In genomic region chr12:121580959-121581680, GRCh38 we compare ENCODE assay signal across 8 cellular contexts. TPM values are rescaled to one million over a fixed set of nuclear protein-coding genes. Genes with fewer than 3 reads are reported as not detected.
DNase-seq lines count a peak whose midpoint lies in the region; ATAC-seq and TF ChIP-seq lines count a peak whose summit lies in the region.

KDM2B (minus strand) TSS chr12:121581023; CDS start chr12:121580911, 112 bp downstream.

- no peaks in the 10 kb centered on the region for H3K9me3 Mint-ChIP-seq in CD8-positive, alpha-beta T cell
- H3K9me3 Mint-ChIP-seq in activated CD4-positive, alpha-beta memory T cell treated with anti-CD3 and anti-CD28 coated beads for 36 hours = no peaks in the 10 kb centered on the region

- no peak for TF ChIP-seq POLR2A in tibial nerve (IDR thresholded peaks at IDR 0.05)

- peak in 1 of 2 donors; percentile 21 for TF ChIP-seq EP300 in tibial nerve (IDR thresholded peaks at IDR 0.05)

- H3K4me1 ChIP-seq in CD8-positive, alpha-beta T cell (ENCODE audit: insufficient read depth, low read length) = peaks cover 42% of the 10 kb centered on the region
- H3K4me1 ChIP-seq in esophagus (ENCODE audit: control insufficient read depth in 2 of 2, insufficient read depth in 2 of 2, low read length in 1 of 2) (peaks cover 3 to 5% of the 10 kb centered on the region in 2 donors), mucosa of descending colon (ENCODE audit: low read depth) (peaks cover 8% of the 10 kb centered on the region), tibial nerve (peaks cover 0 to 59% (median 37%) of the 10 kb centered on the region in 4 donors)

- POLR2A ChIA-PET in CD8-positive, alpha-beta T cell (lab: Charles Lee) = interaction anchor here (0.6 to 5.2 kb wide), 11 partner anchors 9 to 225 kb away, joined by 3 to 68 read pairs (median 5); partner anchors contain the start of genes MORN3 and ORAI1
- POLR2A ChIA-PET in activated CD4-positive, alpha-beta memory T cell treated with anti-CD3 and anti-CD28 coated beads for 36 hours (lab: Charles Lee) = interaction anchor here (0.6 to 3.3 kb wide), 6 partner anchors 9 to 135 kb away, joined by 3 to 22 read pairs (median 5); partner anchors contain the start of gene ORAI1

- peaks cover 54% of the 10 kb centered on the region for H3K4me1 Mint-ChIP-seq in CD8-positive, alpha-beta T cell (ENCODE audit: low read depth)
- peaks cover 37% of the 10 kb centered on the region for H3K4me1 Mint-ChIP-seq in activated CD4-positive, alpha-beta memory T cell treated with anti-CD3 and anti-CD28 coated beads for 36 hours (ENCODE audit: low read depth)

- no peaks in the 10 kb centered on the region for H3K9me3 ChIP-seq in CD8-positive, alpha-beta T cell (ENCODE audit: low read length)
- H3K9me3 ChIP-seq in esophagus (ENCODE audit: control insufficient read depth in 2 of 2, insufficient read depth in 1 of 2, low read depth in 1 of 2, low read length in 1 of 2) (no peaks in the 10 kb centered on the region), mucosa of descending colon (no peaks in the 10 kb centered on the region), tibial nerve (no peaks in the 10 kb centered on the region)

- H3K27me3 ChIP-seq in CD8-positive, alpha-beta T cell (ENCODE audit: insufficient read depth, low read length) = no peaks in the 10 kb centered on the region
- H3K27me3 ChIP-seq in esophagus (ENCODE audit: control insufficient read depth in 1 of 2, insufficient read depth in 2 of 2, low read length in 2 of 2) (no peaks in the 10 kb centered on the region), tibial nerve (no peaks in the 10 kb centered on the region)

- H3K4me3 Mint-ChIP-seq in CD8-positive, alpha-beta T cell = peak within 1 kb of the TSS; percentile 95
- peak within 1 kb of the TSS; percentile 86 for H3K4me3 Mint-ChIP-seq in activated CD4-positive, alpha-beta memory T cell treated with anti-CD3 and anti-CD28 coated beads for 36 hours

- CTCF ChIA-PET in CD8-positive, alpha-beta T cell (lab: Charles Lee) = interaction anchor here (0.6 to 2.0 kb wide), 6 partner anchors 28 to 87 kb away, joined by 3 to 13 read pairs (median 6); partner anchors contain the start of genes MORN3 and ORAI1
- CTCF ChIA-PET in activated CD4-positive, alpha-beta memory T cell treated with anti-CD3 and anti-CD28 coated beads for 36 hours (lab: Charles Lee) = interaction anchor here (0.7 to 4.6 kb wide), 9 partner anchors 10 to 1391 kb away, joined by 3 to 41 read pairs (median 3); partner anchors contain the start of gene ORAI1

- WGBS in esophagus, 2 donors = 31 to 35% methylated on average over 23 of the region's 23 CpGs
- WGBS in tibial nerve, 2 donors = 24 to 28% methylated on average over 23 of the region's 23 CpGs

- peaks cover 1% of the 10 kb centered on the region for H3K36me3 Mint-ChIP-seq in CD8-positive, alpha-beta T cell
- H3K36me3 Mint-ChIP-seq in activated CD4-positive, alpha-beta memory T cell treated with anti-CD3 and anti-CD28 coated beads for 36 hours = no peaks in the 10 kb centered on the region

- no peaks in the 10 kb centered on the region for H3K36me3 ChIP-seq in CD8-positive, alpha-beta T cell (ENCODE audit: insufficient read depth, low read length)
- H3K36me3 ChIP-seq in esophagus (ENCODE audit: control insufficient read depth in 2 of 2, insufficient read depth in 2 of 2, low read length in 1 of 2) (no peaks in the 10 kb centered on the region), mucosa of descending colon (ENCODE audit: low read depth) (no peaks in the 10 kb centered on the region), tibial nerve (no peaks in the 10 kb centered on the region)

- peak within 1 kb of the TSS; percentile 85 for H3K27ac ChIP-seq in CD8-positive, alpha-beta T cell (ENCODE audit: low read depth, low read length)
- H3K27ac ChIP-seq in esophagus (ENCODE audit: low read depth in 2 of 2, low read length in 1 of 2) (peak within 1 kb of the TSS; percentile 78 to 87), tibial nerve (peak within 1 kb of the TSS; percentile 83 to 94 (median 88))

- H3K27ac Mint-ChIP-seq in CD8-positive, alpha-beta T cell = peak within 1 kb of the TSS; percentile 98
- peak within 1 kb of the TSS; percentile 92 for H3K27ac Mint-ChIP-seq in activated CD4-positive, alpha-beta memory T cell treated with anti-CD3 and anti-CD28 coated beads for 36 hours

- intact Hi-C loops in CD8-positive, alpha-beta T cell (cut with DNase I, micrococcal nuclease) = loop anchor here (1.0 to 5.0 kb wide), 5 partner anchors 9 to 91 kb away; partner anchors contain the start of gene ORAI1 (in 1 of the 2)
- intact Hi-C loops in activated CD4-positive, alpha-beta memory T cell treated with anti-CD3 and anti-CD28 coated beads for 36 hours (cut with micrococcal nuclease) = loop anchor here (1.0 to 5.0 kb wide), 5 partner anchors 9 to 211 kb away; partner anchors contain the start of gene RHOF
- intact Hi-C loops in mucosa of descending colon (cut with DNase I, micrococcal nuclease) = no loop called here

- DNase-seq in CD8-positive, alpha-beta T cell = peak in 4 of 7 experiments; percentile 20 to 59 (median 34)
- DNase-seq in KG1 (lab: John Stamatoyannopoulos, UW) (peak; percentile 55), mucosa of descending colon (peak in 2 of 3 donors; percentile 31 to 49), tibial nerve (ENCODE audit: low spot score in 2 of 2) (peak in 1 of 2 donors; percentile 37), NOMO-1 treated with dmso at 0.1 percent for 144 hours (lab: John Stamatoyannopoulos, UW; ENCODE audit: unreplicated experiment) (no peak)
- peak; percentile 38 for DNase-seq in activated CD4-positive, alpha-beta memory T cell treated with anti-CD3 and anti-CD28 coated beads for 36 hours
- DNase-seq in activated CD4-positive, CD25-positive, alpha-beta regulatory T cell (lab: John Stamatoyannopoulos, UW) = no peak

- no peak for TF ChIP-seq CTCF in CD8-positive, alpha-beta T cell (IDR thresholded peaks at IDR 0.05)
- TF ChIP-seq CTCF in mucosa of descending colon (IDR thresholded peaks at IDR 0.05) (no peak), tibial nerve (IDR thresholded peaks at IDR 0.05) (no peak)

- peak within 1 kb of the TSS; percentile 58 for H3K4me3 ChIP-seq in CD8-positive, alpha-beta T cell (ENCODE audit: low read depth, low read length)
- H3K4me3 ChIP-seq in esophagus (ENCODE audit: low read depth in 1 of 2, low read length in 2 of 2) (peak within 1 kb of the TSS; percentile 47 to 73), mucosa of descending colon (peak within 1 kb of the TSS; percentile 32), tibial nerve (peak within 1 kb of the TSS; percentile 57 to 81 (median 66))

- peak; percentile 30 for ATAC-seq in CD8-positive, alpha-beta T cell
- ATAC-seq in mucosa of descending colon = peak; percentile 31

- no peaks in the 10 kb centered on the region for H3K27me3 Mint-ChIP-seq in CD8-positive, alpha-beta T cell (ENCODE audit: low read depth)
- no peaks in the 10 kb centered on the region for H3K27me3 Mint-ChIP-seq in activated CD4-positive, alpha-beta memory T cell treated with anti-CD3 and anti-CD28 coated beads for 36 hours

RNA-seq across cellular contexts. Expression of gene KDM2B, which starts in this region (rescaled TPM):
- 10 to 100 TPM; 80.8 to 87.3 TPM for total RNA-seq in CD8-positive, alpha-beta T cell
- 10 to 100 TPM; 41.9 to 44.8 TPM for total RNA-seq in activated CD4-positive, alpha-beta memory T cell treated with anti-CD3 and anti-CD28 coated beads for 36 hours
- 10 to 100 TPM; 15.7 to 23.5 TPM for polyA plus RNA-seq in esophagus
- total RNA-seq in mucosa of descending colon (10 to 100 TPM; 17.9 to 24.5 (median 18.3) TPM), tibial nerve (10 to 100 TPM; 15.5 to 32.2 (median 20.8) TPM)

Comparison
In these comparisons a context has a peak if more than half of its experiments do, and no peak if none do; other contexts are left out.
1. DNase-seq: peak in CD8-positive, alpha-beta T cell (4 of 7), KG1 (single experiment), activated CD4-positive, alpha-beta memory T cell treated with anti-CD3 and anti-CD28 coated beads for 36 hours (single experiment) and mucosa of descending colon (2 of 3); none in activated CD4-positive, CD25-positive, alpha-beta regulatory T cell (0 of 4) and NOMO-1 treated with dmso at 0.1 percent for 144 hours (single experiment).
2. intact Hi-C loops: an anchor here in CD8-positive, alpha-beta T cell (1.0 to 5.0 kb wide) and activated CD4-positive, alpha-beta memory T cell treated with anti-CD3 and anti-CD28 coated beads for 36 hours (1.0 to 5.0 kb wide); none called in mucosa of descending colon.
3. Peak in every context shown above with its lines, with median percentiles within 50 percentile points of each other: H3K27ac ChIP-seq and H3K4me3 ChIP-seq.